ENCODE assay signal across 19 cellular contexts in genomic region chr7:132805766-132806165, GRCh38.
DNase-seq lines count a peak whose midpoint lies in the region; ATAC-seq, FAIRE-seq and TF ChIP-seq lines count a peak whose summit lies in the region.
"Had no signal": no experiment of that assay in that cellular context is flagged by ENCODE, and none has a peak within 500 bp of the region (broad histone marks: within the 10 kb centered on the region; RNA-seq: fewer than 3 reads in every experiment).

No MANE protein-coding gene starts in this region.

- H3K9me1 ChIP-seq in K562 (ENCODE audit: control insufficient read depth, insufficient read depth, low read length) = no peaks in the 10 kb centered on the region

- H3K36me3 Mint-ChIP-seq in natural killer cell = no peaks in the 10 kb centered on the region

- H3K9me3 ChIP-seq in BLaER1 treated with 17β-estradiol and CSF1 and Interleukin-3, amounts not matched to agents 10 nM and 100 nM (replicated peaks in 1 of 11) = 0 out of 22 replicates have a peak, but pooled peaks cover 0 to 5% (median 0%) of the 10 kb centered on the region in 11 experiments
- no peaks in the 10 kb centered on the region for H3K9me3 ChIP-seq in K562 (replicated peaks; ENCODE audit: control insufficient read depth, insufficient read depth, low read depth, low read length)
- H3K9me3 ChIP-seq: HAP-1 had no signal

- H3K79me2 ChIP-seq in K562 (ENCODE audit: control insufficient read depth, insufficient read depth, low read length) = no peaks in the 10 kb centered on the region

- no peak for TF ChIP-seq POLR2A in K562 (conservative IDR thresholded peaks at IDR 0.05)

- no peak overlapping the region for H3K4me3 Mint-ChIP-seq in natural killer cell
- H3K4me3 Mint-ChIP-seq: B cell; CD14-positive monocyte; CD8-positive, alpha-beta T cell had no signal

- no TSS peak for BruUV-seq in K562 (replicated peaks; lab: Mats Ljungman, UMichigan)

- ATAC-seq in K562 (no peak), natural killer cell (peak; percentile 81 to 87 (median 86)), HG02973 (IDR thresholded peaks at IDR 0.05; ENCODE audit: unreplicated experiment) (no peak)
- ATAC-seq: CD8-positive, alpha-beta T cell had no signal

- in situ Hi-C loops in K562 (cut with MboI) = no loop called here

- no peaks in the 10 kb centered on the region for H3K9me3 Mint-ChIP-seq in natural killer cell
- H3K9me3 Mint-ChIP-seq: CD14-positive monocyte; CD8-positive, alpha-beta T cell had no signal

- 68% methylated on average over 5 of the region's 5 CpGs for WGBS in K562 (ENCODE audit: insufficient coverage, low coverage, missing lambda C conversion rate)

- peaks cover 0 to 3% (median 0%) of the 10 kb centered on the region in 11 experiments; a peak in 1 of 22 replicates for H4K20me1 ChIP-seq in BLaER1 treated with 17β-estradiol and CSF1 and Interleukin-3, amounts not matched to agents 10 nM and 100 nM
- H4K20me1 ChIP-seq in K562 (replicated peaks; ENCODE audit: control insufficient read depth, insufficient read depth, low read length) = peaks cover 3% of the 10 kb centered on the region; the same call in 1 of the 2 replicates

- H3K27ac Mint-ChIP-seq in natural killer cell = no peak overlapping the region
- H3K27ac Mint-ChIP-seq: B cell; CD14-positive monocyte; CD8-positive, alpha-beta T cell had no signal

- peak overlapping the region in 10 of 11 experiments; percentile 24 to 82 (median 73); a peak in 20 of 22 replicates for H3K4me2 ChIP-seq in BLaER1 treated with 17β-estradiol and CSF1 and Interleukin-3, amounts not matched to agents 10 nM and 100 nM
- no peak overlapping the region for H3K4me2 ChIP-seq in K562 (ENCODE audit: insufficient read depth, low read length)

- CTCF ChIA-PET in K562 (lab: Yijun Ruan, JAX; ENCODE audit: low intra/inter-chr PET ratio) = no interaction called here

- peaks cover 0 to 16% (median 2%) of the 10 kb centered on the region in 11 experiments; a peak in 10 of 22 replicates for H3K36me3 ChIP-seq in BLaER1 treated with 17β-estradiol and CSF1 and Interleukin-3, amounts not matched to agents 10 nM and 100 nM
- H3K36me3 ChIP-seq in K562 (ENCODE audit: control insufficient read depth, insufficient read depth, low read length) = no peaks in the 10 kb centered on the region; the same call in 2 of the 3 replicates
- H3K36me3 ChIP-seq: HAP-1 had no signal

- H3K4me1 Mint-ChIP-seq in natural killer cell = peaks cover 11 to 20% of the 10 kb centered on the region in 2 donors
- H3K4me1 Mint-ChIP-seq: B cell had no signal

- peak overlapping the region in 4 of 11 experiments; percentile 1 to 44 (median 30); a peak in 5 of 22 replicates for H3K9ac ChIP-seq in BLaER1 treated with 17β-estradiol and CSF1 and Interleukin-3, amounts not matched to agents 10 nM and 100 nM
- H3K9ac ChIP-seq in K562 (ENCODE audit: insufficient read depth in 1 of 2, low read depth in 2 of 2, low read length in 2 of 2) = no peak overlapping the region

- H3K27me3 ChIP-seq in BLaER1 treated with 17β-estradiol and CSF1 and Interleukin-3, amounts not matched to agents 10 nM and 100 nM = no peaks in the 10 kb centered on the region
- no peaks in the 10 kb centered on the region for H3K27me3 ChIP-seq in HL-60 (ENCODE audit: insufficient read depth, poor library complexity, severe bottlenecking)
- H3K27me3 ChIP-seq in K562 (ENCODE audit: control insufficient read depth in 2 of 2, insufficient read depth in 2 of 2, low read length in 2 of 2) = no peaks in the 10 kb centered on the region

- intact Hi-C loops in K562 (cut with micrococcal nuclease) = no loop called here
- intact Hi-C loops in natural killer cell (cut with micrococcal nuclease) = no loop called here

- no peak overlapping the region; a peak in 1 of 20 replicates for H3K4me3 ChIP-seq in BLaER1 treated with 17β-estradiol and CSF1 and Interleukin-3, amounts not matched to agents 10 nM and 100 nM
- H3K4me3 ChIP-seq in HL-60 (replicated peaks; ENCODE audit: insufficient read depth, low read length) (no peak overlapping the region), K562 (no peak overlapping the region)
- H3K4me3 ChIP-seq: HAP-1 had no signal

- TF ChIP-seq CTCF in HL-60 (IDR thresholded peaks at IDR 0.05; ENCODE audit: insufficient read depth, low read length) (no peak), K562 (IDR thresholded peaks at IDR 0.05 in 2 of 3, conservative IDR thresholded peaks at IDR 0.05 in 1 of 3; ENCODE audit: insufficient read depth in 2 of 3, low read depth in 1 of 3, low read length in 3 of 3) (no peak), natural killer cell (IDR thresholded peaks at IDR 0.05) (no peak)

- FAIRE-seq in K562 (lab: Jason Lieb, UNC) = no peak
- FAIRE-seq: A204.1, D721Med, GM19239 had no signal

- H3K4me1 ChIP-seq in BLaER1 treated with 17β-estradiol and CSF1 and Interleukin-3, amounts not matched to agents 10 nM and 100 nM = peaks cover 17 to 36% (median 25%) of the 10 kb centered on the region in 10 experiments
- no peaks in the 10 kb centered on the region for H3K4me1 ChIP-seq in K562 (replicated peaks in 1 of 2; ENCODE audit: control insufficient read depth in 2 of 2, insufficient read depth in 2 of 2, low read length in 2 of 2)
- H3K4me1 ChIP-seq: HAP-1 had no signal

- no peaks in the 10 kb centered on the region for H3K27me3 Mint-ChIP-seq in natural killer cell (ENCODE audit: low read depth in 2 of 2)
- H3K27me3 Mint-ChIP-seq: B cell had no signal

- no peak overlapping the region for H2AFZ ChIP-seq in K562 (ENCODE audit: low read depth, low read length)

- peak overlapping the region in 8 of 11 experiments; percentile 38 to 76 (median 64); a peak in 15 of 22 replicates for H3K27ac ChIP-seq in BLaER1 treated with 17β-estradiol and CSF1 and Interleukin-3, amounts not matched to agents 10 nM and 100 nM
- H3K27ac ChIP-seq in HL-60 (replicated peaks) (0 out of 2 replicates have a peak overlapping the region, but pooled peaks have one; percentile 20), K562 (ENCODE audit: extremely low read depth, low read depth, low read length) (no peak overlapping the region)

- TF ChIP-seq EP300 in K562 (IDR thresholded peaks at IDR 0.05; ENCODE audit: low read length) = no peak

- no peak for TF ChIP-seq RAD21 in K562 (CRISPR knock-in tag; conservative IDR thresholded peaks at IDR 0.05 in 1 of 2, IDR thresholded peaks at IDR 0.05 in 1 of 2)

- POLR2A ChIA-PET in K562 (lab: Yijun Ruan, JAX) = interaction anchor here (0.6 to 2.4 kb wide), 3 partner anchors 9 to 1036 kb away, joined by 3 to 8 read pairs (median 5); no protein-coding TSS in a partner anchor

- DNase-seq in HL-60 (ENCODE audit: low read depth in 1 of 2, low spot score in 1 of 2) (no peak), K562 (ENCODE audit: extremely low read depth in 1 of 4, low spot score in 3 of 4) (no peak), natural killer cell (no peak), GF-D8 (lab: John Stamatoyannopoulos, UW) (no peak), NCI-H2081 (lab: John Stamatoyannopoulos, UW) (no peak)
- DNase-seq: CD8-positive, alpha-beta T cell; COR-L47; DMS153; DMS79 treated with DMSO at 0.1 percent for 48 hours; GDM1; GOT3 had no signal

TF ChIP-seq in K562, 482 proteins besides CTCF, POLR2A, EP300 and RAD21:
- TF ChIP-seq PHB (CRISPR knock-in tag; IDR thresholded peaks at IDR 0.05) (no peak), ZNF311 (CRISPR knock-in tag; IDR thresholded peaks at IDR 0.05) (no peak), PHF8 (IDR thresholded peaks at IDR 0.05; ENCODE audit: borderline replicate concordance, low read length) (peak; percentile 6; the same call in 1 of the 2 replicates), HMGN3 (IDR thresholded peaks at IDR 0.05; ENCODE audit: borderline replicate concordance, extremely low read depth, insufficient read length, low read depth, low read length) (no peak), IRF2 (CRISPR knock-in tag; IDR thresholded peaks at IDR 0.05) (0 out of 2 replicates have a peak, but pooled peaks have one; percentile 34), FOXJ3 (CRISPR knock-in tag; IDR thresholded peaks at IDR 0.05) (no peak), STAT6 (CRISPR knock-in tag; IDR thresholded peaks at IDR 0.05) (no peak), NCOR1 (IDR thresholded peaks at IDR 0.05) (no peak), YBX1 (IDR thresholded peaks at IDR 0.05) (no peak), ZNF24 (IDR thresholded peaks at IDR 0.05) (no peak), KHSRP (IDR thresholded peaks at IDR 0.05) (no peak), MIER1 (IDR thresholded peaks at IDR 0.05; ENCODE audit: low read depth) (no peak)
TF ChIP-seq in K562: peak in this region for 2.

Comparison
In these comparisons a context has a peak if more than half of its experiments do, and no peak if none do; other contexts are left out.
1. ATAC-seq: peak in natural killer cell (3 of 3); none in K562 (single experiment) and HG02973 (single experiment).